Comparison of ENCODE assay signal across 8 cellular contexts in the genomic region with DNA sequence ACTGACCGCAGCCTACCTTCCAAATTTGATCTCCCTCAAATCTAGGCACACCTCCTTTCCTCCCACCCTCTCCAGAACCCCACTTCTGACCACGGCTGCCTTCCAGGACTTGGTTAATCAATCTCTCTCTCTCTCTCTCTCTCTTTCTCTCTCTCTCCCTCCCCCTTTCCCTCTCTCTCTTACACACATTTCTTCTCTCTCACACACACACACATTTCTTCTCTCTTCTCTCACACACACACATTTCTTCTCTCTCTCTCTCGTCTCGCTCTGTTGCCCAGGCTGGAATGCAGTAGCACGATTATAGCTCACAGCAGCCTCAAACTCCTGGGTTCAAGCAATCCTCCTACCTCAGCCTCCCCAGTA. TPM values are rescaled to one million over a fixed set of nuclear protein-coding genes. Genes with fewer than 3 reads are reported as not detected.
DNase-seq lines count a peak whose midpoint lies in the region; ATAC-seq and TF ChIP-seq lines count a peak whose summit lies in the region.

No MANE protein-coding gene starts in this region.

- H3K4me2 ChIP-seq in OCI-LY7 (ENCODE audit: low read length), result peak overlapping the region; percentile 88

- no peak for TF ChIP-seq POLR2A in esophagus squamous epithelium (IDR thresholded peaks at IDR 0.05)

- CTCF ChIA-PET in OCI-LY7 (lab: Charles Lee; ENCODE audit: unreplicated experiment), result no interaction called here

- no peaks in the 10 kb centered on the region for H3K9me2 ChIP-seq in OCI-LY7 (ENCODE audit: insufficient read depth, low read length)

- DNase-seq in OCI-LY7 (ENCODE audit: low spot score) (no peak), esophagus squamous epithelium (lab: John Stamatoyannopoulos, UW) (no peak), retinal pigment epithelial cell (ENCODE audit: low read depth) (no peak), pons (ENCODE audit: low spot score) (no peak), NCI-H2029 (lab: John Stamatoyannopoulos, UW) (no peak), NCI-H1436 treated with DMSO at 0.1 percent for 48 hours (lab: John Stamatoyannopoulos, UW) (no peak)

- H3K4me3 ChIP-seq in OCI-LY7 (ENCODE audit: low read depth, low read length, poor library complexity, severe bottlenecking) (peak overlapping the region; percentile 87), esophagus squamous epithelium (peak overlapping the region; percentile 50 to 88 (median 76)), retinal pigment epithelial cell (ENCODE audit: low read length) (peak overlapping the region; percentile 92)

- 0 out of 2 replicates have a peak, but pooled peaks cover 4% of the 10 kb centered on the region for H4K20me1 ChIP-seq in OCI-LY7 (ENCODE audit: insufficient read depth, low read length)

- intact Hi-C loops in OCI-LY7 (cut with micrococcal nuclease; ENCODE audit: unreplicated experiment) (loop anchor here (2.0 kb wide), 1 partner anchor 92 kb away; the partner anchor contains the start of gene CDKN3), esophagus squamous epithelium (cut with DNase I) (no loop called here)

- H2AFZ ChIP-seq in OCI-LY7 (ENCODE audit: low read length), result peak overlapping the region; percentile 97

- H3K36me3 ChIP-seq in OCI-LY7 (ENCODE audit: insufficient read depth, low read length), result 0 out of 2 replicates have a peak, but pooled peaks cover 5% of the 10 kb centered on the region
- no peaks in the 10 kb centered on the region for H3K36me3 ChIP-seq in esophagus squamous epithelium

- H3K9me3 ChIP-seq in OCI-LY7 (ENCODE audit: low read length), result no peaks in the 10 kb centered on the region
- H3K9me3 ChIP-seq in esophagus squamous epithelium, result no peaks in the 10 kb centered on the region

- peak overlapping the region; percentile 65 for H3K27ac ChIP-seq in OCI-LY7 (ENCODE audit: low read depth, low read length, poor library complexity, severe bottlenecking)
- peak overlapping the region; percentile 90 to 96 (median 95) for H3K27ac ChIP-seq in esophagus squamous epithelium

- peaks cover 51% of the 10 kb centered on the region for H3K79me2 ChIP-seq in OCI-LY7 (ENCODE audit: insufficient read depth, low read depth, low read length)

- no peaks in the 10 kb centered on the region for H3K27me3 ChIP-seq in esophagus squamous epithelium

- WGBS in esophagus squamous epithelium, 2 donors, result 17 to 34% methylated on average over 5 of the region's 5 CpGs

- peaks cover 48% of the 10 kb centered on the region for H3K4me1 ChIP-seq in OCI-LY7 (ENCODE audit: insufficient read depth, low read length, poor library complexity, severe bottlenecking)
- H3K4me1 ChIP-seq in esophagus squamous epithelium, result peaks cover 0 to 54% (median 11%) of the 10 kb centered on the region in 3 donors

- peak; percentile 34; the same call in 1 of the 2 replicates for TF ChIP-seq CTCF in OCI-LY7 (conservative IDR thresholded peaks at IDR 0.05; ENCODE audit: low read length)
- TF ChIP-seq CTCF in esophagus squamous epithelium (IDR thresholded peaks at IDR 0.05), result no peak
- no peak for TF ChIP-seq CTCF in retinal pigment epithelial cell (conservative IDR thresholded peaks at IDR 0.05; ENCODE audit: low read depth, low read length)

- peak; percentile 34 for ATAC-seq in GM19438 (IDR thresholded peaks at IDR 0.05; ENCODE audit: low read depth, unreplicated experiment)
- ATAC-seq in GM21786 (IDR thresholded peaks at IDR 0.05; ENCODE audit: unreplicated experiment), result no peak

- POLR2A ChIA-PET in OCI-LY7 (lab: Charles Lee), result interaction anchor here (0.6 to 9.3 kb wide), 9 partner anchors 8 to 1734 kb away, joined by 3 to 75 read pairs (median 3); partner anchors contain the start of genes CDKN3 and CGRRF1

- no TSS peak for BruUV-seq in OCI-LY7 (replicated peaks; lab: Mats Ljungman, UMichigan)

RNA-seq across cellular contexts. Expression of gene GMFB, which starts 0.5 kb away (rescaled TPM):
- 45.7 and 61.3 TPM in 2 replicates for total RNA-seq in OCI-LY7 (2014; rRNA removed; shearing (Covaris generic))
- 81.7 and 82.2 TPM in 2 replicates for total RNA-seq in OCI-LY7 (2022)
- 10 to 100 TPM; 10.2 to 69.8 (median 36.2) TPM for total RNA-seq in esophagus squamous epithelium

RNA-seq across cellular contexts. Expression of gene CGRRF1, which starts 20.4 kb away (rescaled TPM):
- total RNA-seq in OCI-LY7 (2014; rRNA removed; shearing (Covaris generic)), result 8.4 and 10.0 TPM in 2 replicates
- total RNA-seq in OCI-LY7 (2022) (11.8 and 13.4 TPM in 2 replicates), esophagus squamous epithelium (10 to 100 TPM in 2 of 4 donors, 1 to 10 TPM in 2; 2.5 to 13.9 (median 10.3) TPM)

RNA-seq across cellular contexts. Expression of gene CNIH1, which starts 48.1 kb away (rescaled TPM):
- total RNA-seq in OCI-LY7 (2014; rRNA removed; shearing (Covaris generic)), result 18.7 and 29.7 TPM in 2 replicates
- 96.6 and 109 TPM in 2 replicates for total RNA-seq in OCI-LY7 (2022)
- 100 to 1,000 TPM in 3 of 4 donors, 10 to 100 TPM in 1; 95.1 to 204 (median 164) TPM for total RNA-seq in esophagus squamous epithelium
